ENCODE assay signal across 24 cellular contexts in the genomic region with DNA sequence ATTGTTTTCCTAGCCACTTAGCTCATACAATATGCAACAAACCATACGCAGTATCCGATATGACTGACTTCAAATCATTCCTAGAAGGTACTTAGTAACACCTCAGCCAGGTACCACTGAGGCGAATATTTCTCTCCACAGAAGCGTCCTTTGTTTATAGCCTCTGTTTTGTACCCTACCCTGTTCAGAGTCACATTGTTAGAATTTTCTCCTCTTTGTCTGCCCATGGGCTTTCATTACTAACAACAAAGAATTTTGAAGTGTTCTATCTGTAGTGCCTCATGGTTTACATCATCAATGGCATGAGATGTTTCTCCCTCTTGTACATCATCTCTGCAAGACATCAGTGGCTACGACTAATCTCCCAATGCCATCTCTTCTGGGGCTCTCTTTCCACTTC.
"Had no signal": no experiment of that assay in that cellular context is flagged by ENCODE, and none has a peak within 500 bp of the region (broad histone marks: within the 10 kb centered on the region; RNA-seq: fewer than 3 reads in every experiment).

No MANE protein-coding gene starts in this region.

- H3K27me3 ChIP-seq: colonic mucosa, esophagus muscularis mucosa, gastrocnemius medialis, gastroesophageal sphincter had no signal

- H3K4me3 ChIP-seq: colonic mucosa, coronary artery, dorsolateral prefrontal cortex, esophagus muscularis mucosa, esophagus squamous epithelium, gastrocnemius medialis, gastroesophageal sphincter, heart left ventricle, heart right ventricle had no signal

- ATAC-seq: effector memory CD8-positive, alpha-beta T cell; esophagus mucosa; foreskin keratinocyte; gastrocnemius medialis; gastroesophageal sphincter; heart left ventricle; heart right ventricle had no signal

- H3K4me1 ChIP-seq: colonic mucosa, esophagus squamous epithelium, foreskin keratinocyte, gastrocnemius medialis, heart left ventricle, heart right ventricle had no signal

- H3K27ac ChIP-seq: colonic mucosa, coronary artery, dorsolateral prefrontal cortex, epithelial cell of prostate, esophagus muscularis mucosa, esophagus squamous epithelium, foreskin keratinocyte, gastrocnemius medialis, gastroesophageal sphincter, heart left ventricle, heart right ventricle had no signal

- DNase-seq: colonic mucosa; cortex of kidney; dermis blood vessel endothelial cell; dorsolateral prefrontal cortex; effector CD4-positive, alpha-beta T cell; effector CD8-positive, alpha-beta T cell; effector memory CD4-positive, alpha-beta T cell; effector memory CD8-positive, alpha-beta T cell; endodermal cell; erythroblast; esophagus squamous epithelium; foreskin fibroblast; foreskin keratinocyte; foreskin melanocyte; gastrocnemius medialis; glutamatergic neuron; head of caudate nucleus; heart left ventricle; heart right ventricle had no signal

- H3K36me3 ChIP-seq: colonic mucosa, esophagus muscularis mucosa, esophagus squamous epithelium, gastrocnemius medialis, gastroesophageal sphincter, heart left ventricle, heart right ventricle had no signal

- H3K9me3 ChIP-seq: colonic mucosa, esophagus squamous epithelium, gastrocnemius medialis, gastroesophageal sphincter had no signal
